Comparison of ENCODE assay signal across 21 cellular contexts in the genomic region with DNA sequence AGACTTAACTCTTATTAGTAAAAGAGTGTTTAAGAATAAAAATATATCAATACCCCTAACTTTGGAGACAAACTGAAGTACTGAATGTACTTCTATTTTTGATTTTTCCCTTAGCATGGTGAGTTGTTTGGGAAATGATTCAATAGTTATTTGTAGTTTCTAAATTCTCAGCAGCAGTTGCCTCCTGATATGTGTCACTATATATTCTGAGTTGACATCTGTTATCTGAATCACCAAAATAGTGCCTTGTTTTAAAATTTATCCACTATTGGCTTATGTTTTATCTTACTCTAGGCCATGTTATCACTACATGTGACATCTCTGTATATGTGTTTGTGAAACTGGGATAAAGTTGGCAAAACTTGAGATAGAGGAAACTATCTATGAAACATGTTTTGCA.
DNase-seq lines count a peak whose midpoint lies in the region; ATAC-seq and TF ChIP-seq lines count a peak whose summit lies in the region.
"Had no signal": no experiment of that assay in that cellular context is flagged by ENCODE, and none has a peak within 500 bp of the region (broad histone marks: within the 10 kb centered on the region; RNA-seq: fewer than 3 reads in every experiment).

No MANE protein-coding gene starts in this region.

- H3K36me3 ChIP-seq in hepatocyte (replicated peaks; ENCODE audit: insufficient read depth, low read depth) (no peaks in the 10 kb centered on the region), smooth muscle cell (ENCODE audit: low read depth) (no peaks in the 10 kb centered on the region)
- H3K36me3 ChIP-seq: BE2C; BLaER1 treated with 17β-estradiol and CSF1 and Interleukin-3, amounts not matched to agents 10 nM and 100 nM had no signal

- H4K20me1 ChIP-seq in hepatocyte (ENCODE audit: insufficient read depth, poor library complexity, severe bottlenecking) (no peaks in the 10 kb centered on the region), smooth muscle cell (ENCODE audit: low read depth) (no peaks in the 10 kb centered on the region)

- H3K27me3 ChIP-seq in hepatocyte, result no peaks in the 10 kb centered on the region
- H3K27me3 ChIP-seq in smooth muscle cell (ENCODE audit: low read depth), result peaks cover 25% of the 10 kb centered on the region
- H3K27me3 ChIP-seq: BE2C; BLaER1 treated with 17β-estradiol and CSF1 and Interleukin-3, amounts not matched to agents 10 nM and 100 nM had no signal

- H3K27ac ChIP-seq in hepatocyte (no peak overlapping the region), smooth muscle cell (ENCODE audit: low read depth) (no peak overlapping the region), coronary artery (no peak overlapping the region)
- H3K27ac ChIP-seq: 22Rv1; BLaER1 treated with 17β-estradiol and CSF1 and Interleukin-3, amounts not matched to agents 10 nM and 100 nM; GM23248 had no signal

- H3K9me3 ChIP-seq in hepatocyte (ENCODE audit: low read depth), result no peaks in the 10 kb centered on the region
- H3K9me3 ChIP-seq in smooth muscle cell (replicated peaks; ENCODE audit: low read depth), result no peaks in the 10 kb centered on the region
- H3K9me3 ChIP-seq: BE2C had no signal

- H3K4me3 ChIP-seq in hepatocyte (no peak overlapping the region), smooth muscle cell (no peak overlapping the region), coronary artery (no peak overlapping the region)
- H3K4me3 ChIP-seq: BLaER1 treated with 17β-estradiol and CSF1 and Interleukin-3, amounts not matched to agents 10 nM and 100 nM; GM12878; GM23248 had no signal

- H3K9ac ChIP-seq in smooth muscle cell (ENCODE audit: low read depth), result no peak overlapping the region
- H3K9ac ChIP-seq: BLaER1 treated with 17β-estradiol and CSF1 and Interleukin-3, amounts not matched to agents 10 nM and 100 nM; GM23248 had no signal

- peak overlapping the region; percentile 42 for H3K4me2 ChIP-seq in hepatocyte
- peak overlapping the region; percentile 0 for H3K4me2 ChIP-seq in smooth muscle cell
- H3K4me2 ChIP-seq: BLaER1 treated with 17β-estradiol and CSF1 and Interleukin-3, amounts not matched to agents 10 nM and 100 nM had no signal

- H3K4me1 ChIP-seq in hepatocyte (ENCODE audit: insufficient read depth) (no peaks in the 10 kb centered on the region), smooth muscle cell (ENCODE audit: low read depth) (no peaks in the 10 kb centered on the region)
- H3K4me1 ChIP-seq: BE2C had no signal

- intact Hi-C loops in sciatic nerve (cut with DNase I), result no loop called here

- DNase-seq in Ammon's horn (ENCODE audit: low spot score) (peak; percentile 11), hepatocyte (ENCODE audit: low spot score) (no peak), myocyte (ENCODE audit: low read depth) (peak; percentile 62), smooth muscle cell (lab: John Stamatoyannopoulos, UW; ENCODE audit: unreplicated experiment) (no peak), T-helper 9 cell (no peak), sciatic nerve (ENCODE audit: low spot score) (no peak), coronary artery (ENCODE audit: low spot score) (no peak)
- DNase-seq: BE2C; CD4-positive, alpha-beta T cell; CD8-positive, alpha-beta memory T cell; DMS 273 treated with DMSO at 0.1 percent for 48 hours; DMS79; EL; GDM1; GM23248; H9 had no signal

- H3K9me2 ChIP-seq in hepatocyte (replicated peaks; ENCODE audit: insufficient read depth), result no peaks in the 10 kb centered on the region

- no peaks in the 10 kb centered on the region for H3K79me2 ChIP-seq in hepatocyte
- no peaks in the 10 kb centered on the region for H3K79me2 ChIP-seq in smooth muscle cell (ENCODE audit: low read depth)

- H2AFZ ChIP-seq in hepatocyte (no peak overlapping the region), smooth muscle cell (ENCODE audit: low read depth) (no peak overlapping the region)
- H2AFZ ChIP-seq: GM23248 had no signal

- no peaks in the 10 kb centered on the region for H3F3A ChIP-seq in smooth muscle cell (ENCODE audit: low read depth)

- no peak for TF ChIP-seq CTCF in hepatocyte (IDR thresholded peaks at IDR 0.05; ENCODE audit: poor library complexity)
- TF ChIP-seq CTCF in smooth muscle cell (IDR thresholded peaks at IDR 0.05; ENCODE audit: borderline replicate concordance, insufficient read depth, poor library complexity, severe bottlenecking), result no peak
- no peak for TF ChIP-seq CTCF in coronary artery (IDR thresholded peaks at IDR 0.05)

- no peak for ATAC-seq in sciatic nerve
- ATAC-seq in HG03457 (IDR thresholded peaks at IDR 0.05; ENCODE audit: unreplicated experiment), result no peak
- ATAC-seq: GM12878, HCT116 had no signal

Comparison
In these comparisons a context has a peak if more than half of its experiments do, and no peak if none do; other contexts are left out.
1. DNase-seq: peak in Ammon's horn (single experiment) and myocyte (single experiment); none in hepatocyte (single experiment), smooth muscle cell (single experiment), T-helper 9 cell (single experiment), sciatic nerve (single experiment) and coronary artery (single experiment).